Comparison of ENCODE assay signal across 23 cellular contexts in the genomic region with DNA sequence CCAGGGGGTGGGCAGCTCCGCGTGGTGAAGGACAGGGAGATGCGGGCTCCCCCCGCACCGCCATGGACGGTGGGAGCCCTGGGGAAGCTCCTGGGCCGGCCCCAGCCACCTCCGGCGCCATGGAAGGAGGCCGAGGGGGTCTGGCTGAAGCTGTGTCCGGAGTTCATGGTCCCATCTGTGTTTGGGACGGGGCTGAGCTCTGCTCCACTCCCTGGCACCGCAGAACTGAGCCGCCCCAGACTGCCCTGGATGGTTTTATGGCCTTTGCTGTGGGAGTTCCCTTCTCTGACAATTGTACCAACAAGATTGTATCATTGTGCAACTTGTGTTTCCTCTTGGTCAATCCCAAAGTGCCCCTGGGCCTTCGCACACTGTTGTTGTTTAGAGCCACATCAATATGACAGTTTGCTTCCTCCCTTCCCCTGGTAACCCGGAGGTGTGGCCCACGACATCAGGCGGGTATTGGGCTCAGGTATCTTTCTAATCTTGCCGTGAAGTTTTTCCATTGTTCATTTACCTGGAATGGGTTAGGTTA. TPM values are rescaled to one million over a fixed set of nuclear protein-coding genes. Genes with fewer than 3 reads are reported as not detected.
DNase-seq lines count a peak whose midpoint lies in the region; ATAC-seq, FAIRE-seq and TF ChIP-seq lines count a peak whose summit lies in the region.
"Had no signal": no experiment of that assay in that cellular context is flagged by ENCODE, and none has a peak within 500 bp of the region (broad histone marks: within the 10 kb centered on the region; RNA-seq: fewer than 3 reads in every experiment).

No MANE protein-coding gene starts in this region.

- no peak for TF ChIP-seq CTCF in CD14-positive monocyte (IDR thresholded peaks at IDR 0.05)
- TF ChIP-seq CTCF in bronchial epithelial cell (IDR thresholded peaks at IDR 0.05; ENCODE audit: insufficient read depth, low read length, severe bottlenecking), result no peak
- TF ChIP-seq CTCF in nephron (IDR thresholded peaks at IDR 0.05; ENCODE audit: unreplicated experiment in 3 of 3), result no peak
- no peak for TF ChIP-seq CTCF in foreskin keratinocyte (conservative IDR thresholded peaks at IDR 0.05)
- no peak for TF ChIP-seq CTCF in vagina (IDR thresholded peaks at IDR 0.05)

- H3K4me3 Mint-ChIP-seq in CD14-positive monocyte, result no peak overlapping the region
- H3K4me3 Mint-ChIP-seq in nephron, result no peak overlapping the region
- H3K4me3 Mint-ChIP-seq: activated CD4-positive, alpha-beta T cell treated with anti-CD3 and anti-CD28 coated beads, Interleukin-2, amount 10 ng/mL, durations not matched to agents 7 days and 5 days had no signal

- peaks cover 0 to 8% (median 0%) of the 10 kb centered on the region in 7 donors for H3K9me3 Mint-ChIP-seq in CD14-positive monocyte
- no peaks in the 10 kb centered on the region for H3K9me3 Mint-ChIP-seq in nephron
- H3K9me3 Mint-ChIP-seq: activated CD4-positive, alpha-beta T cell treated with anti-CD3 and anti-CD28 coated beads, Interleukin-2, amount 10 ng/mL, durations not matched to agents 7 days and 5 days; activated naive CD4-positive, alpha-beta T cell treated with anti-CD3 and anti-CD28 coated beads, Interleukin-2, amount 50 U/mL, for 72 hours had no signal

- DNase-seq in CD14-positive monocyte (ENCODE audit: low spot score), result peak; percentile 43
- peak; percentile 14 for DNase-seq in MV-4-11 (lab: John Stamatoyannopoulos, UW)
- DNase-seq in bronchial epithelial cell (ENCODE audit: low read depth), result peak; percentile 43
- no peak for DNase-seq in foreskin keratinocyte
- DNase-seq in vagina (ENCODE audit: extremely low spot score in 2 of 2), result no peak
- DNase-seq: activated CD4-positive, alpha-beta T cell treated with anti-CD3 and anti-CD28 coated beads, Interleukin-2, amount 10 ng/mL, durations not matched to agents 7 days and 5 days; dorsolateral prefrontal cortex; esophagus squamous epithelium; NCI-H187 treated with DMSO at 0.1 percent for 48 hours; NCI-H446; ovary; stimulated activated naive CD4-positive, alpha-beta T cell; T-helper 9 cell had no signal

- ATAC-seq in HG02763 (IDR thresholded peaks at IDR 0.05; ENCODE audit: unreplicated experiment), result no peak
- ATAC-seq in foreskin keratinocyte, result no peak
- ATAC-seq in HG03469 (IDR thresholded peaks at IDR 0.05; ENCODE audit: unreplicated experiment), result no peak

- H3K27me3 Mint-ChIP-seq in CD14-positive monocyte (ENCODE audit: low read depth in 3 of 3) (peaks cover 6 to 10% (median 8%) of the 10 kb centered on the region in 3 donors), nephron (ENCODE audit: low read depth) (peaks cover 15% of the 10 kb centered on the region)

- peaks cover 6% of the 10 kb centered on the region for H3K4me1 ChIP-seq in foreskin keratinocyte
- H3K4me1 ChIP-seq in vagina, result no peaks in the 10 kb centered on the region
- H3K4me1 ChIP-seq: SJSA1 had no signal

- peak; percentile 75 for FAIRE-seq in bronchial epithelial cell (lab: Jason Lieb, UNC)
- FAIRE-seq: A204.1 had no signal

- H3K9me3 ChIP-seq in vagina, result no peaks in the 10 kb centered on the region
- H3K9me3 ChIP-seq: BLaER1 treated with 17β-estradiol and CSF1 and Interleukin-3, amounts not matched to agents 10 nM and 100 nM; esophagus squamous epithelium; ovary; SJSA1 had no signal

- H3K27ac ChIP-seq in foreskin keratinocyte (no peak overlapping the region), vagina (no peak overlapping the region)
- H3K27ac ChIP-seq: BLaER1 treated with 17β-estradiol and CSF1 and Interleukin-3, amounts not matched to agents 10 nM and 100 nM; dorsolateral prefrontal cortex; esophagus squamous epithelium; HL-60; ovary; SJSA1 had no signal

- TF ChIP-seq POLR2A in vagina (IDR thresholded peaks at IDR 0.05), result no peak

- no peaks in the 10 kb centered on the region for H3K27me3 ChIP-seq in bronchial epithelial cell (ENCODE audit: control insufficient read depth, insufficient read depth, low read length)
- no peaks in the 10 kb centered on the region for H3K27me3 ChIP-seq in foreskin keratinocyte
- no peaks in the 10 kb centered on the region for H3K27me3 ChIP-seq in vagina
- H3K27me3 ChIP-seq: BLaER1 treated with 17β-estradiol and CSF1 and Interleukin-3, amounts not matched to agents 10 nM and 100 nM; esophagus squamous epithelium; ovary; SJSA1 had no signal

- no peaks in the 10 kb centered on the region for H3K36me3 ChIP-seq in bronchial epithelial cell (ENCODE audit: control insufficient read depth, insufficient read depth, low read length)
- no peaks in the 10 kb centered on the region for H3K36me3 ChIP-seq in vagina
- H3K36me3 ChIP-seq: BLaER1 treated with 17β-estradiol and CSF1 and Interleukin-3, amounts not matched to agents 10 nM and 100 nM; esophagus squamous epithelium; ovary; SJSA1 had no signal

- H3K4me3 ChIP-seq in bronchial epithelial cell (ENCODE audit: low read depth, low read length), result no peak overlapping the region
- no peak overlapping the region for H3K4me3 ChIP-seq in vagina
- H3K4me3 ChIP-seq: BLaER1 treated with 17β-estradiol and CSF1 and Interleukin-3, amounts not matched to agents 10 nM and 100 nM; dorsolateral prefrontal cortex; ovary; SJSA1 had no signal

- H3K36me3 Mint-ChIP-seq in CD14-positive monocyte (no peaks in the 10 kb centered on the region), nephron (ENCODE audit: low read depth) (no peaks in the 10 kb centered on the region)
- H3K36me3 Mint-ChIP-seq: activated naive CD4-positive, alpha-beta T cell treated with anti-CD3 and anti-CD28 coated beads, Interleukin-2, amount 50 U/mL, for 72 hours had no signal

- H3K27ac Mint-ChIP-seq in CD14-positive monocyte (peak overlapping the region; percentile 2 to 82 (median 62)), nephron (peak overlapping the region; percentile 54 to 82 (median 70))
- H3K27ac Mint-ChIP-seq: activated CD4-positive, alpha-beta T cell treated with anti-CD3 and anti-CD28 coated beads, Interleukin-2, amount 10 ng/mL, durations not matched to agents 7 days and 5 days; activated naive CD4-positive, alpha-beta T cell treated with anti-CD3 and anti-CD28 coated beads, Interleukin-2, amount 50 U/mL, for 72 hours had no signal

- H3K4me1 Mint-ChIP-seq in CD14-positive monocyte (peaks cover 14% of the 10 kb centered on the region), nephron (peaks cover 48% of the 10 kb centered on the region)
- H3K4me1 Mint-ChIP-seq: activated CD4-positive, alpha-beta T cell treated with anti-CD3 and anti-CD28 coated beads, Interleukin-2, amount 10 ng/mL, durations not matched to agents 7 days and 5 days had no signal

- intact Hi-C loops in CD14-positive monocyte (cut with micrococcal nuclease), result no loop called here
- intact Hi-C loops in vagina (cut with DNase I), result no loop called here

RNA-seq across cellular contexts. Expression of gene KRT23, which starts 0.9 kb away (rescaled TPM):
- polyA plus RNA-seq in CD14-positive monocyte (1 to 10 TPM; 1.7 to 7.6 TPM), foreskin keratinocyte (0.38 and 0.75 TPM in 2 replicates)
- total RNA-seq in bronchial epithelial cell (12.9 and 29.4 TPM in 2 replicates), foreskin keratinocyte (0.71 and 1.1 TPM in 2 replicates), vagina (0.98 TPM)
- total RNA-seq: activated CD4-positive, alpha-beta T cell treated with anti-CD3 and anti-CD28 coated beads, Interleukin-2, amount 10 ng/mL, durations not matched to agents 7 days and 5 days; activated naive CD4-positive, alpha-beta T cell treated with anti-CD3 and anti-CD28 coated beads, Interleukin-2, amount 50 U/mL, for 72 hours; SJSA1 had no signal

RNA-seq across cellular contexts. Expression of gene KRT39, which starts 30.2 kb away (rescaled TPM):
- not detected for polyA plus RNA-seq in CD14-positive monocyte
- total RNA-seq in bronchial epithelial cell, result not detected in 2 replicates
- not detected in 2 replicates for total RNA-seq in foreskin keratinocyte
- not detected in 2 replicates for polyA plus RNA-seq in foreskin keratinocyte
- not detected for total RNA-seq in vagina
- total RNA-seq: activated CD4-positive, alpha-beta T cell treated with anti-CD3 and anti-CD28 coated beads, Interleukin-2, amount 10 ng/mL, durations not matched to agents 7 days and 5 days; activated naive CD4-positive, alpha-beta T cell treated with anti-CD3 and anti-CD28 coated beads, Interleukin-2, amount 50 U/mL, for 72 hours; esophagus squamous epithelium; SJSA1; urinary bladder had no signal
- polyA plus RNA-seq: ovary, urinary bladder had no signal

RNA-seq across cellular contexts. Expression of gene KRT40, which starts 47.6 kb away (rescaled TPM):
- not detected for polyA plus RNA-seq in CD14-positive monocyte
- total RNA-seq in bronchial epithelial cell, result 0.13 TPM in 1 of 2 replicates, not detected in the other
- total RNA-seq in foreskin keratinocyte, result not detected in 2 replicates
- polyA plus RNA-seq in foreskin keratinocyte, result not detected in 2 replicates
- total RNA-seq in vagina, result not detected
- total RNA-seq: activated CD4-positive, alpha-beta T cell treated with anti-CD3 and anti-CD28 coated beads, Interleukin-2, amount 10 ng/mL, durations not matched to agents 7 days and 5 days; activated naive CD4-positive, alpha-beta T cell treated with anti-CD3 and anti-CD28 coated beads, Interleukin-2, amount 50 U/mL, for 72 hours; ovary; SJSA1; urinary bladder had no signal
- polyA plus RNA-seq: ovary, urinary bladder had no signal

RNA-seq across cellular contexts. Expression of gene KRT20, which starts 51.5 kb away (rescaled TPM):
- polyA plus RNA-seq in CD14-positive monocyte (not detected), foreskin keratinocyte (not detected in 2 replicates)
- total RNA-seq in bronchial epithelial cell (not detected in 2 replicates), foreskin keratinocyte (not detected in 2 replicates), vagina (not detected)
- total RNA-seq: activated CD4-positive, alpha-beta T cell treated with anti-CD3 and anti-CD28 coated beads, Interleukin-2, amount 10 ng/mL, durations not matched to agents 7 days and 5 days; activated naive CD4-positive, alpha-beta T cell treated with anti-CD3 and anti-CD28 coated beads, Interleukin-2, amount 50 U/mL, for 72 hours; dorsolateral prefrontal cortex; esophagus squamous epithelium; SJSA1; skeletal muscle tissue had no signal

RNA-seq across cellular contexts. Expression of gene KRTAP3-3, which starts 57.5 kb away (rescaled TPM):
- not detected for polyA plus RNA-seq in CD14-positive monocyte
- not detected in 2 replicates for total RNA-seq in bronchial epithelial cell
- not detected in 2 replicates for total RNA-seq in foreskin keratinocyte
- not detected in 2 replicates for polyA plus RNA-seq in foreskin keratinocyte
- total RNA-seq in vagina, result not detected
- total RNA-seq: activated CD4-positive, alpha-beta T cell treated with anti-CD3 and anti-CD28 coated beads, Interleukin-2, amount 10 ng/mL, durations not matched to agents 7 days and 5 days; activated naive CD4-positive, alpha-beta T cell treated with anti-CD3 and anti-CD28 coated beads, Interleukin-2, amount 50 U/mL, for 72 hours; dorsolateral prefrontal cortex; esophagus squamous epithelium; ovary; SJSA1; skeletal muscle tissue; urinary bladder had no signal
- polyA plus RNA-seq: ovary, urinary bladder had no signal

Comparison
In these comparisons a context has a peak if more than half of its experiments do, and no peak if none do; other contexts are left out.
1. DNase-seq: peak in CD14-positive monocyte (single experiment), MV-4-11 (single experiment) and bronchial epithelial cell (single experiment); none in foreskin keratinocyte (0 of 2) and vagina (0 of 2).